In genomic region chr4:128810331-128810870, GRCh38 we compare ENCODE assay signal across 8 cellular contexts. TPM values are rescaled to one million over a fixed set of nuclear protein-coding genes. Genes with fewer than 3 reads are reported as not detected.
DNase-seq lines count a peak whose midpoint lies in the region; ATAC-seq and TF ChIP-seq lines count a peak whose summit lies in the region.

No MANE protein-coding gene starts in this region.

- in situ Hi-C loops in mammary epithelial cell (cut with MboI; ENCODE audit: low sequenced_read_pairs in 2 of 2), result loop anchor here (25.0 kb wide), 2 partner anchors 348 to 623 kb away; no protein-coding TSS in a partner anchor

- no peaks in the 10 kb centered on the region for H3K9me3 Mint-ChIP-seq in CD8-positive, alpha-beta memory T cell

- no peak for ATAC-seq in GM21619 (IDR thresholded peaks at IDR 0.05; ENCODE audit: unreplicated experiment)
- ATAC-seq in HG02852 (IDR thresholded peaks at IDR 0.05; ENCODE audit: unreplicated experiment), result no peak

- H3K4me1 ChIP-seq in CD8-positive, alpha-beta memory T cell (ENCODE audit: insufficient read depth, low read length), result peaks cover 19% of the 10 kb centered on the region
- peaks cover 6% of the 10 kb centered on the region for H3K4me1 ChIP-seq in mammary epithelial cell (ENCODE audit: insufficient read depth, low read length)

- H3K27ac ChIP-seq in CD8-positive, alpha-beta memory T cell (ENCODE audit: low read depth, low read length), result peak overlapping the region; percentile 94
- H3K27ac ChIP-seq in HL-60 (replicated peaks) (peak overlapping the region; percentile 99), SK-N-MC (peak overlapping the region; percentile 82), mammary epithelial cell (ENCODE audit: insufficient read depth, low read depth, low read length) (peak overlapping the region; percentile 71)

- H3K79me2 ChIP-seq in mammary epithelial cell (ENCODE audit: insufficient read depth, low read length), result peaks cover 21% of the 10 kb centered on the region

- peak in 2 of 5 donors; percentile 6 to 52 for DNase-seq in CD8-positive, alpha-beta memory T cell
- DNase-seq in HL-60 (ENCODE audit: low read depth in 1 of 2, low spot score in 1 of 2) (peak; percentile 47 to 71), SK-N-MC (ENCODE audit: low read depth, low spot score) (no peak), mammary epithelial cell (no peak), kidney epithelial cell (ENCODE audit: low read depth) (no peak)
- DNase-seq in stimulated activated CD4-positive, alpha-beta T cell treated with anti-CD3 and anti-CD28 coated beads, Interleukin-2, amount 100 ng/mL, for 24 hours, result peak; percentile 37 to 41

- CTCF ChIA-PET in CD8-positive, alpha-beta memory T cell (lab: Charles Lee), result interaction anchor here (0.8 to 1.8 kb wide), 2 partner anchors 44 to 52 kb away, joined by 3 to 4 read pairs; no protein-coding TSS in a partner anchor
- CTCF ChIA-PET in mammary epithelial cell (lab: Charles Lee; ENCODE audit: low non-redundant PET), result interaction anchor here (0.8 kb wide), 1 partner anchor 356 kb away, joined by 5 read pairs; no protein-coding TSS in a partner anchor

- H3K27me3 Mint-ChIP-seq in CD8-positive, alpha-beta memory T cell, result peaks cover 0 to 2% of the 10 kb centered on the region in 2 donors

- H3K36me3 Mint-ChIP-seq in CD8-positive, alpha-beta memory T cell, result peaks cover 0 to 14% (median 0%) of the 10 kb centered on the region in 3 donors

- no peak for TF ChIP-seq CTCF in HL-60 (IDR thresholded peaks at IDR 0.05; ENCODE audit: insufficient read depth, low read length)
- TF ChIP-seq CTCF in mammary epithelial cell (conservative IDR thresholded peaks at IDR 0.05 in 1 of 2, IDR thresholded peaks at IDR 0.05 in 1 of 2; ENCODE audit: extremely low read depth in 1 of 2, insufficient read depth in 1 of 2, low read depth in 1 of 2, low read length in 2 of 2), result no peak
- TF ChIP-seq CTCF in kidney epithelial cell (IDR thresholded peaks at IDR 0.05; ENCODE audit: insufficient read depth, low read length, poor library complexity, severe bottlenecking), result no peak

- BruUV-seq in mammary epithelial cell (replicated peaks; lab: Mats Ljungman, UMichigan), result no TSS peak

- H3K27me3 ChIP-seq in CD8-positive, alpha-beta memory T cell (ENCODE audit: insufficient read depth, low read length, poor library complexity, severe bottlenecking), result no peaks in the 10 kb centered on the region
- no peaks in the 10 kb centered on the region for H3K27me3 ChIP-seq in HL-60 (ENCODE audit: insufficient read depth, poor library complexity, severe bottlenecking)
- H3K27me3 ChIP-seq in mammary epithelial cell (ENCODE audit: insufficient read depth, low read length), result no peaks in the 10 kb centered on the region
- H3K27me3 ChIP-seq in kidney epithelial cell (ENCODE audit: control insufficient read depth, insufficient read depth, low read length), result no peaks in the 10 kb centered on the region

- peak overlapping the region; percentile 95 for H2AFZ ChIP-seq in mammary epithelial cell (ENCODE audit: low read depth, low read length)

- peak overlapping the region; percentile 95 to 99 (median 97) for H3K4me3 Mint-ChIP-seq in CD8-positive, alpha-beta memory T cell

- H3K27ac Mint-ChIP-seq in CD8-positive, alpha-beta memory T cell, result peak overlapping the region; percentile 95 to 99 (median 96)

- H3K4me3 ChIP-seq in CD8-positive, alpha-beta memory T cell (ENCODE audit: low read length), result peak overlapping the region; percentile 86
- H3K4me3 ChIP-seq in HL-60 (replicated peaks; ENCODE audit: insufficient read depth, low read length), result peak overlapping the region; percentile 68
- H3K4me3 ChIP-seq in SK-N-MC, result peak overlapping the region; percentile 95
- peak overlapping the region; percentile 86 to 100 (median 88) for H3K4me3 ChIP-seq in mammary epithelial cell (replicated peaks in 1 of 3; ENCODE audit: insufficient read depth in 1 of 3, low read depth in 2 of 3, low read length in 3 of 3)
- H3K4me3 ChIP-seq in kidney epithelial cell (ENCODE audit: low read depth, low read length), result peak overlapping the region; percentile 53

- no peaks in the 10 kb centered on the region for H3K9me3 ChIP-seq in CD8-positive, alpha-beta memory T cell (ENCODE audit: low read length)
- no peaks in the 10 kb centered on the region for H3K9me3 ChIP-seq in SK-N-MC (ENCODE audit: low read depth, low read length)
- H3K9me3 ChIP-seq in mammary epithelial cell (replicated peaks; ENCODE audit: insufficient read depth, low read length), result no peaks in the 10 kb centered on the region

- no peaks in the 10 kb centered on the region for H4K20me1 ChIP-seq in mammary epithelial cell (ENCODE audit: insufficient read depth, low read length)

- intact Hi-C loops in mammary epithelial cell (cut with micrococcal nuclease), result loop anchor here (1.0 to 2.0 kb wide), 3 partner anchors 382 to 522 kb away; no protein-coding TSS in a partner anchor

- POLR2A ChIA-PET in CD8-positive, alpha-beta memory T cell (lab: Charles Lee), result interaction anchor here (0.6 to 1.5 kb wide), 9 partner anchors 25 to 845 kb away, joined by 3 to 9 read pairs (median 5); partner anchors contain the start of genes ABHD18, LARP1B, MFSD8 and SCLT1

- dilution Hi-C loops in mammary epithelial cell (cut with HindIII; ENCODE audit: low sequenced_read_pairs), result no loop called here

- WGBS in mammary epithelial cell (ENCODE audit: low coverage, missing lambda C conversion rate), result 3% methylated on average over 16 of the region's 16 CpGs

- H3K4me1 Mint-ChIP-seq in CD8-positive, alpha-beta memory T cell, result peaks cover 19 to 29% (median 26%) of the 10 kb centered on the region in 3 donors

- H3K9ac ChIP-seq in SK-N-MC (ENCODE audit: insufficient read length) (peak overlapping the region; percentile 88), mammary epithelial cell (ENCODE audit: insufficient read depth, low read length) (peak overlapping the region; percentile 76)

- H3K36me3 ChIP-seq in CD8-positive, alpha-beta memory T cell (ENCODE audit: insufficient read depth, low read length), result no peaks in the 10 kb centered on the region
- no peaks in the 10 kb centered on the region for H3K36me3 ChIP-seq in SK-N-MC (ENCODE audit: insufficient read depth, low read length)
- H3K36me3 ChIP-seq in mammary epithelial cell (ENCODE audit: insufficient read depth, low read length), result no peaks in the 10 kb centered on the region
- H3K36me3 ChIP-seq in kidney epithelial cell (ENCODE audit: control insufficient read depth, insufficient read depth, low read length), result no peaks in the 10 kb centered on the region

- H3K4me2 ChIP-seq in mammary epithelial cell (ENCODE audit: insufficient read depth, low read depth, low read length), result peak overlapping the region; percentile 96

RNA-seq across cellular contexts. Expression of gene JADE1, which starts 0.9 kb away (rescaled TPM):
- 10 to 100 TPM; 28.4 to 29.1 TPM for total RNA-seq in CD8-positive, alpha-beta memory T cell
- 43.7 TPM for polyA plus RNA-seq in CD8-positive, alpha-beta memory T cell
- total RNA-seq in mammary epithelial cell, result 1 to 10 TPM; 5.0 to 6.0 TPM
- 3.3 TPM for polyA plus RNA-seq in mammary epithelial cell
- polyA minus RNA-seq in mammary epithelial cell, result 22.1 TPM
- 16.1 and 16.9 TPM in 2 replicates for total RNA-seq in kidney epithelial cell

Comparison
In these comparisons a context has a peak if more than half of its experiments do, and no peak if none do; other contexts are left out.
1. DNase-seq: peak in HL-60 (2 of 2) and stimulated activated CD4-positive, alpha-beta T cell treated with anti-CD3 and anti-CD28 coated beads, Interleukin-2, amount 100 ng/mL, for 24 hours (2 of 2); none in SK-N-MC (single experiment), mammary epithelial cell (single experiment) and kidney epithelial cell (single experiment).
2. Peak in every context shown above with its lines, with median percentiles within 50 percentile points of each other: H3K27ac ChIP-seq and H3K4me3 ChIP-seq.